12 cellular contexts compared by ENCODE assay signal in the genomic region with DNA sequence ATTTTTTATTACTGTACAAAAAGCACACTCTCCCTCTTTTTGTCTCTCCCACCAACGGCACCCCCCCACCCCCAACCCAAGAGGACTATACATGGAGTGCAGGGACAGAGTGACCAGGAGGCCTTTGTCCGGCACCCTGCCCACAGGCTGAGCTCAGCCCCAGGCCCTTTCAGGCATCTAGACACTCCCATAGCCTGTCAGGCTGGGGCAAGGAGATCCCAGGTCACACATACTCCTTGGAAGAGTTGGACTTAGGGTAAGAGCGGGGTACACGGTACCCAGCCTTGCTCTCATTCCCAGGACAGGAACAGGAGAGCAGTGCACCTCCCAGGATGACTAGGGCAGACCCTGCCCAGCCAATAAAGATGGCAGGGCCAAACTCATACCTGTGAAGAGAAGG. TPM values are rescaled to one million over a fixed set of nuclear protein-coding genes. Genes with fewer than 3 reads are reported as not detected.
DNase-seq lines count a peak whose midpoint lies in the region; ATAC-seq and TF ChIP-seq lines count a peak whose summit lies in the region.
"Had no signal": no experiment of that assay in that cellular context is flagged by ENCODE, and none has a peak within 500 bp of the region (broad histone marks: within the 10 kb centered on the region; RNA-seq: fewer than 3 reads in every experiment).

No MANE protein-coding gene starts in this region.

- no peak for DNase-seq in activated T-cell treated with anti-CD3 and anti-CD28 coated beads, Interleukin-2, amount 50 U/mL, for 24 hours
- DNase-seq in activated T-cell treated with anti-CD3 and anti-CD28 coated beads, Interleukin-2, amount 50 U/mL, for 1 hour = no peak
- DNase-seq in activated naive CD8-positive, alpha-beta T cell treated with anti-CD3 and anti-CD28 coated beads, Interleukin-2, amount 10 ng/mL, durations not matched to agents 7 days and 5 days = no peak
- DNase-seq in left lobe of liver (ENCODE audit: low spot score) (no peak), suprapubic skin (ENCODE audit: low spot score in 2 of 2) (no peak), C1 segment of cervical spinal cord (lab: John Stamatoyannopoulos, UW) (no peak)
- DNase-seq: ACHN, MM.1S had no signal

- peaks cover 35% of the 10 kb centered on the region for H3K27me3 ChIP-seq in suprapubic skin

- H3K4me1 Mint-ChIP-seq in activated T-cell treated with anti-CD3 and anti-CD28 coated beads, Interleukin-2, amount 50 U/mL, for 24 hours (ENCODE audit: low read depth) = peaks cover 36% of the 10 kb centered on the region
- H3K4me1 Mint-ChIP-seq in activated naive CD8-positive, alpha-beta T cell treated with anti-CD3 and anti-CD28 coated beads, Interleukin-2, amount 10 ng/mL, durations not matched to agents 7 days and 5 days = peaks cover 20% of the 10 kb centered on the region

- peaks cover 26% of the 10 kb centered on the region for H3K27me3 Mint-ChIP-seq in activated T-cell treated with anti-CD3 and anti-CD28 coated beads, Interleukin-2, amount 50 U/mL, for 24 hours
- peaks cover 25% of the 10 kb centered on the region for H3K27me3 Mint-ChIP-seq in activated naive CD8-positive, alpha-beta T cell treated with anti-CD3 and anti-CD28 coated beads, Interleukin-2, amount 10 ng/mL, durations not matched to agents 7 days and 5 days

- peaks cover 47% of the 10 kb centered on the region for H3K4me1 ChIP-seq in suprapubic skin

- H3K4me3 ChIP-seq in suprapubic skin = peak overlapping the region; percentile 52

- TF ChIP-seq POLR2A in suprapubic skin (IDR thresholded peaks at IDR 0.05) = no peak

- peak overlapping the region; percentile 18 for H3K4me3 Mint-ChIP-seq in activated T-cell treated with anti-CD3 and anti-CD28 coated beads, Interleukin-2, amount 50 U/mL, for 24 hours
- peak overlapping the region; percentile 35 for H3K4me3 Mint-ChIP-seq in activated naive CD8-positive, alpha-beta T cell treated with anti-CD3 and anti-CD28 coated beads, Interleukin-2, amount 10 ng/mL, durations not matched to agents 7 days and 5 days
- H3K4me3 Mint-ChIP-seq: T-helper 1 cell treated with Interleukin-12 subunit alpha and Interleukin-12 subunit beta and Interleukin-4 antibody, amounts not matched to agents 30 μg/mL and 1 μg/mL, for 36 hours had no signal

- no peaks in the 10 kb centered on the region for H3K9me3 Mint-ChIP-seq in activated T-cell treated with anti-CD3 and anti-CD28 coated beads, Interleukin-2, amount 50 U/mL, for 24 hours
- no peaks in the 10 kb centered on the region for H3K9me3 Mint-ChIP-seq in activated naive CD8-positive, alpha-beta T cell treated with anti-CD3 and anti-CD28 coated beads, Interleukin-2, amount 10 ng/mL, durations not matched to agents 7 days and 5 days
- H3K9me3 Mint-ChIP-seq: T-helper 1 cell treated with Interleukin-12 subunit alpha and Interleukin-12 subunit beta and Interleukin-4 antibody, amounts not matched to agents 30 μg/mL and 1 μg/mL, for 36 hours had no signal

- no peak for ATAC-seq in activated naive CD8-positive, alpha-beta T cell treated with anti-CD3 and anti-CD28 coated beads, Interleukin-2, amount 10 ng/mL, durations not matched to agents 7 days and 5 days (ENCODE audit: low read depth)
- ATAC-seq in left lobe of liver (peak; percentile 5), HG03354 (IDR thresholded peaks at IDR 0.05; ENCODE audit: poor library complexity, severe bottlenecking, unreplicated experiment) (no peak), GM18517 (IDR thresholded peaks at IDR 0.05; ENCODE audit: unreplicated experiment) (no peak)

- peaks cover 47% of the 10 kb centered on the region for H3K36me3 Mint-ChIP-seq in activated T-cell treated with anti-CD3 and anti-CD28 coated beads, Interleukin-2, amount 50 U/mL, for 24 hours (ENCODE audit: low read depth)
- no peaks in the 10 kb centered on the region for H3K36me3 Mint-ChIP-seq in activated naive CD8-positive, alpha-beta T cell treated with anti-CD3 and anti-CD28 coated beads, Interleukin-2, amount 10 ng/mL, durations not matched to agents 7 days and 5 days

- WGBS in suprapubic skin = 50% methylated on average over 1 of the region's 4 CpGs

- no peaks in the 10 kb centered on the region for H3K9me3 ChIP-seq in suprapubic skin

- no peak for TF ChIP-seq CTCF in suprapubic skin (IDR thresholded peaks at IDR 0.05)

- H3K36me3 ChIP-seq in suprapubic skin = peaks cover 41% of the 10 kb centered on the region

- H3K27ac Mint-ChIP-seq in activated T-cell treated with anti-CD3 and anti-CD28 coated beads, Interleukin-2, amount 50 U/mL, for 24 hours = peak overlapping the region; percentile 14
- no peak overlapping the region for H3K27ac Mint-ChIP-seq in activated naive CD8-positive, alpha-beta T cell treated with anti-CD3 and anti-CD28 coated beads, Interleukin-2, amount 10 ng/mL, durations not matched to agents 7 days and 5 days
- H3K27ac Mint-ChIP-seq: T-helper 1 cell treated with Interleukin-12 subunit alpha and Interleukin-12 subunit beta and Interleukin-4 antibody, amounts not matched to agents 30 μg/mL and 1 μg/mL, for 36 hours had no signal

- POLR2A ChIA-PET in activated naive CD8-positive, alpha-beta T cell treated with anti-CD3 and anti-CD28 coated beads, Interleukin-2, amount 10 ng/mL, durations not matched to agents 7 days and 5 days (lab: Charles Lee) = interaction anchor here (0.8 to 1.3 kb wide), 4 partner anchors 17 to 25 kb away, joined by 3 to 5 read pairs (median 4); a partner anchor contains a TSS

- no peak for TF ChIP-seq EP300 in suprapubic skin (IDR thresholded peaks at IDR 0.05)

- no peak overlapping the region for H3K27ac ChIP-seq in suprapubic skin

RNA-seq across cellular contexts. Expression of a gene that starts 2.1 kb away (rescaled TPM):
- 1 to 10 TPM; 1.7 to 2.6 TPM for total RNA-seq in activated naive CD8-positive, alpha-beta T cell treated with anti-CD3 and anti-CD28 coated beads, Interleukin-2, amount 10 ng/mL, durations not matched to agents 7 days and 5 days
- total RNA-seq in left lobe of liver = 20.5 TPM
- total RNA-seq in suprapubic skin = 10 to 100 TPM in 2 of 4 donors, 1 to 10 TPM in 2; 7.7 to 14.5 (median 11.0) TPM
- total RNA-seq: myocyte had no signal

RNA-seq across cellular contexts. Expression of a gene that starts 8.1 kb away (rescaled TPM):
- total RNA-seq in activated naive CD8-positive, alpha-beta T cell treated with anti-CD3 and anti-CD28 coated beads, Interleukin-2, amount 10 ng/mL, durations not matched to agents 7 days and 5 days = 10 to 100 TPM; 49.5 to 52.0 TPM
- total RNA-seq in left lobe of liver = 27.5 TPM
- 10 to 100 TPM; 13.6 to 29.7 (median 20.3) TPM for total RNA-seq in suprapubic skin

RNA-seq across cellular contexts. Expression of a gene that starts 8.6 kb away (rescaled TPM):
- 100 to 1,000 TPM; 157 to 160 TPM for total RNA-seq in activated naive CD8-positive, alpha-beta T cell treated with anti-CD3 and anti-CD28 coated beads, Interleukin-2, amount 10 ng/mL, durations not matched to agents 7 days and 5 days
- total RNA-seq in left lobe of liver (35.1 TPM), suprapubic skin (10 to 100 TPM; 54.7 to 80.6 (median 72.1) TPM)

RNA-seq across cellular contexts. Expression of a gene that starts 17.9 kb away (rescaled TPM):
- total RNA-seq in activated naive CD8-positive, alpha-beta T cell treated with anti-CD3 and anti-CD28 coated beads, Interleukin-2, amount 10 ng/mL, durations not matched to agents 7 days and 5 days = 100 to 1,000 TPM; 244 to 251 TPM
- total RNA-seq in left lobe of liver (235 TPM), suprapubic skin (100 to 1,000 TPM; 446 to 840 (median 533) TPM)

RNA-seq across cellular contexts. Expression of a gene that starts 20.9 kb away (rescaled TPM):
- total RNA-seq in activated naive CD8-positive, alpha-beta T cell treated with anti-CD3 and anti-CD28 coated beads, Interleukin-2, amount 10 ng/mL, durations not matched to agents 7 days and 5 days = 10 to 100 TPM; 49.9 to 50.4 TPM
- total RNA-seq in left lobe of liver = 16.5 TPM
- 10 to 100 TPM; 19.0 to 35.0 (median 29.1) TPM for total RNA-seq in suprapubic skin
